38 cellular contexts compared by ENCODE assay signal in genomic region chrX:29553542-29553941, GRCh38.
"Had no signal": no experiment of that assay in that cellular context is flagged by ENCODE, and none has a peak within 500 bp of the region (broad histone marks: within the 10 kb centered on the region; RNA-seq: fewer than 3 reads in every experiment).

No MANE protein-coding gene starts in this region.

- DNase-seq: activated CD4-positive, alpha-beta T cell treated with anti-CD3 and anti-CD28 coated beads for 1 hour; activated CD4-positive, alpha-beta T cell treated with anti-CD3 and anti-CD28 coated beads, Interleukin-2, amount 10 ng/mL, durations not matched to agents 24 days and 14 days; activated CD4-positive, alpha-beta T cell treated with anti-CD3 and anti-CD28 coated beads, Interleukin-2, amount 50 U/mL, for 4 hours; activated CD4-positive, CD25-positive, alpha-beta regulatory T cell; activated CD8-positive, alpha-beta T cell treated with anti-CD3 and anti-CD28 coated beads for 36 hours; activated effector memory CD4-positive, alpha-beta T cell treated with anti-CD3 and anti-CD28 coated beads, Interleukin-2, amount 50 U/mL, for 16 hours; activated naive CD4-positive, alpha-beta T cell; activated naive CD4-positive, alpha-beta T cell treated with anti-CD3 and anti-CD28 coated beads, Interleukin-2, amount 50 U/mL, for 16 hours; activated naive CD8-positive, alpha-beta T cell treated with anti-CD3 and anti-CD28 coated beads for 36 hours; activated T-cell treated with anti-CD3 and anti-CD28 coated beads, Interleukin-2, amount 50 U/mL, for 1 hour; activated T-cell treated with anti-CD3 and anti-CD28 coated beads, Interleukin-2, amount 50 U/mL, for 72 hours; amniotic stem cell; aorta; brain microvascular endothelial cell; central memory CD4-positive, alpha-beta T cell; Kasumi-1; KG1; MG63; NCI-H1048; NCI-H1105 treated with DMSO at 0.1 percent for 48 hours; NCI-H1436; NCI-H1694; NCI-H1930; NCI-H2081 treated with DMSO at 0.1 percent for 48 hours; NCI-H345; NCI-H524 treated with DMSO at 0.1 percent for 48 hours; NK-92 treated with Interleukin-12 subunit alpha and Interleukin-12 subunit beta, amount 100 ng/mL, for 24 hours; PC-9; SIG-M5; SW 1271; T-helper 1 cell; T-helper 2 cell; T1000; WERI-Rb-1 had no signal

- H3K27me3 ChIP-seq: brain microvascular endothelial cell, MG63 had no signal

- FAIRE-seq: RCC 7860 had no signal

- H3K36me3 ChIP-seq: brain microvascular endothelial cell, MG63, WERI-Rb-1 had no signal

- H3K4me3 ChIP-seq: MG63, PC-9 had no signal

- H3K27ac ChIP-seq: brain microvascular endothelial cell, PC-9, RWPE1, WERI-Rb-1 had no signal

- H3K9me3 ChIP-seq: MG63 had no signal

- H2AFZ ChIP-seq: PC-9 had no signal

- ATAC-seq: activated CD8-positive, alpha-beta T cell treated with anti-CD3 and anti-CD28 coated beads for 36 hours; activated T-cell treated with anti-CD3 and anti-CD28 coated beads, Interleukin-2, amount 50 U/mL, for 72 hours; activated T-helper 17 cell treated with anti-CD3 and anti-CD28 coated beads, Interleukin-2, amount 50 U/mL, for 72 hours; Right ventricle myocardium inferior had no signal

- H3K4me2 ChIP-seq: PC-9 had no signal
